ENCODE assay signal across 1 cellular context in the genomic region with DNA sequence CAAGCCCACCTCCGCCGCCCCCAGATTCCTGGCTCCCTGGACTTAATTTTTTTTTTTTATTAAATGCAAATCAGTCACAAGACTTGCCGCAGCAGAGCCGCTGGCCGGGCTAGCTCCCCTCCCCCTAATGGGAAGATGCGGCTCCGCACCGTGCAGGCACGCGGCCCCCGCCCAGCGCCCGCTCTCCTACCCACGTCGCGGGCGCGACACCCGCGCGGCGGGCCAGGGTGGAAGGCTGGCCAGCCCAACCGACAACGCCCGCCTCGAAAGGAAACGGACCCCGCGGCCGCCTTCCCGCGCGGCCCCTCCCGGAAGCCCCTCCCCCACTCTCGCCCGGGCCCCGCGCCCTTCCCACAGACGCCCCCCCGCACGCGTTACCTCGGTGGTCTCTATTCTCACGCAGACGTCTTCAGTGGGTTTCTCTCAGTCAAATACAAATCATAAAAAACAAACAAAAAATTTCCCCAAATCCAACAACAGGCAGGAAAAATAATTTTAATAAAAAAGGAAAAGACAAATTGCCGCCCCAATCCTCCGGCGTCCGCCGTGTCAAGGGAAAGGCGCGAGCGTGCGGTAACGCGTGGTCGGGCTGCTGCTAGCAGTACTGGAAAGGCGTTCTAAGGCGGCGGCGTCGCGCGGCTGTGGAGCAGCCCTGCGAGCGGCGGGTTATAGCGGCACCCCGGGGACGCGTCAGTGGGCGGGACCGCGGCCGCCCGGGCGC.
TF ChIP-seq lines count a peak whose summit lies in the region.

A gene (minus strand): TSS at position 643 of the 721 bp plus-strand sequence. CDS start 1,480 bp downstream, outside the sequence.

TF ChIP-seq in WTC11, 78 proteins besides CTCF, POLR2A, EP300 and RAD21 (continued from another document and continues in another):
- TF ChIP-seq, protein P1, sequence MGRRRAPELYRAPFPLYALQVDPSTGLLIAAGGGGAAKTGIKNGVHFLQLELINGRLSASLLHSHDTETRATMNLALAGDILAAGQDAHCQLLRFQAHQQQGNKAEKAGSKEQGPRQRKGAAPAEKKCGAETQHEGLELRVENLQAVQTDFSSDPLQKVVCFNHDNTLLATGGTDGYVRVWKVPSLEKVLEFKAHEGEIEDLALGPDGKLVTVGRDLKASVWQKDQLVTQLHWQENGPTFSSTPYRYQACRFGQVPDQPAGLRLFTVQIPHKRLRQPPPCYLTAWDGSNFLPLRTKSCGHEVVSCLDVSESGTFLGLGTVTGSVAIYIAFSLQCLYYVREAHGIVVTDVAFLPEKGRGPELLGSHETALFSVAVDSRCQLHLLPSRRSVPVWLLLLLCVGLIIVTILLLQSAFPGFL (CRISPR knock-in tag; IDR thresholded peaks at IDR 0.05; ENCODE audit: borderline replicate concordance): no peak
- TF ChIP-seq, protein P2, sequence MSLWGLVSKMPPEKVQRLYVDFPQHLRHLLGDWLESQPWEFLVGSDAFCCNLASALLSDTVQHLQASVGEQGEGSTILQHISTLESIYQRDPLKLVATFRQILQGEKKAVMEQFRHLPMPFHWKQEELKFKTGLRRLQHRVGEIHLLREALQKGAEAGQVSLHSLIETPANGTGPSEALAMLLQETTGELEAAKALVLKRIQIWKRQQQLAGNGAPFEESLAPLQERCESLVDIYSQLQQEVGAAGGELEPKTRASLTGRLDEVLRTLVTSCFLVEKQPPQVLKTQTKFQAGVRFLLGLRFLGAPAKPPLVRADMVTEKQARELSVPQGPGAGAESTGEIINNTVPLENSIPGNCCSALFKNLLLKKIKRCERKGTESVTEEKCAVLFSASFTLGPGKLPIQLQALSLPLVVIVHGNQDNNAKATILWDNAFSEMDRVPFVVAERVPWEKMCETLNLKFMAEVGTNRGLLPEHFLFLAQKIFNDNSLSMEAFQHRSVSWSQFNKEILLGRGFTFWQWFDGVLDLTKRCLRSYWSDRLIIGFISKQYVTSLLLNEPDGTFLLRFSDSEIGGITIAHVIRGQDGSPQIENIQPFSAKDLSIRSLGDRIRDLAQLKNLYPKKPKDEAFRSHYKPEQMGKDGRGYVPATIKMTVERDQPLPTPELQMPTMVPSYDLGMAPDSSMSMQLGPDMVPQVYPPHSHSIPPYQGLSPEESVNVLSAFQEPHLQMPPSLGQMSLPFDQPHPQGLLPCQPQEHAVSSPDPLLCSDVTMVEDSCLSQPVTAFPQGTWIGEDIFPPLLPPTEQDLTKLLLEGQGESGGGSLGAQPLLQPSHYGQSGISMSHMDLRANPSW (CRISPR knock-in tag; conservative IDR thresholded peaks at IDR 0.05; ENCODE audit: low read depth): no peak
- TF ChIP-seq IRF2 (CRISPR knock-in tag; IDR thresholded peaks at IDR 0.05; ENCODE audit: borderline replicate concordance, low read depth) (no peak), NR3C1 (CRISPR knock-in tag; conservative IDR thresholded peaks at IDR 0.05; ENCODE audit: low read depth) (no peak), ESRRA (CRISPR knock-in tag; IDR thresholded peaks at IDR 0.05; ENCODE audit: borderline replicate concordance) (no peak), SP1 (CRISPR knock-in tag; conservative IDR thresholded peaks at IDR 0.05) (peak; percentile 94), ATF1 (CRISPR knock-in tag; IDR thresholded peaks at IDR 0.05) (no peak), ZNF121 (CRISPR knock-in tag; IDR thresholded peaks at IDR 0.05) (no peak), ZNF219 (CRISPR knock-in tag; IDR thresholded peaks at IDR 0.05; ENCODE audit: borderline replicate concordance) (no peak), CBFB (CRISPR knock-in tag; IDR thresholded peaks at IDR 0.05; ENCODE audit: low read depth) (no peak), SMAD3 (CRISPR knock-in tag; IDR thresholded peaks at IDR 0.05; ENCODE audit: borderline replicate concordance) (0 out of 2 replicates have a peak, but pooled peaks have one; percentile 17), ZNF416 (CRISPR knock-in tag; IDR thresholded peaks at IDR 0.05) (peak; percentile 74; the same call in 1 of the 2 replicates), FOXJ3 (CRISPR knock-in tag; IDR thresholded peaks at IDR 0.05; ENCODE audit: borderline replicate concordance) (no peak), NR1H2 (CRISPR knock-in tag; IDR thresholded peaks at IDR 0.05) (no peak), NR2C2 (CRISPR knock-in tag; IDR thresholded peaks at IDR 0.05) (no peak), HMGA2 (CRISPR knock-in tag; IDR thresholded peaks at IDR 0.05) (no peak), ZNF423 (CRISPR knock-in tag; IDR thresholded peaks at IDR 0.05) (peak; percentile 44; the same call in 1 of the 2 replicates)
- TF ChIP-seq, protein P3, sequence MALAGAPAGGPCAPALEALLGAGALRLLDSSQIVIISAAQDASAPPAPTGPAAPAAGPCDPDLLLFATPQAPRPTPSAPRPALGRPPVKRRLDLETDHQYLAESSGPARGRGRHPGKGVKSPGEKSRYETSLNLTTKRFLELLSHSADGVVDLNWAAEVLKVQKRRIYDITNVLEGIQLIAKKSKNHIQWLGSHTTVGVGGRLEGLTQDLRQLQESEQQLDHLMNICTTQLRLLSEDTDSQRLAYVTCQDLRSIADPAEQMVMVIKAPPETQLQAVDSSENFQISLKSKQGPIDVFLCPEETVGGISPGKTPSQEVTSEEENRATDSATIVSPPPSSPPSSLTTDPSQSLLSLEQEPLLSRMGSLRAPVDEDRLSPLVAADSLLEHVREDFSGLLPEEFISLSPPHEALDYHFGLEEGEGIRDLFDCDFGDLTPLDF (CRISPR knock-in tag; IDR thresholded peaks at IDR 0.05): 0 out of 2 replicates have a peak, but pooled peaks have one; percentile 47
- TF ChIP-seq, protein P4, sequence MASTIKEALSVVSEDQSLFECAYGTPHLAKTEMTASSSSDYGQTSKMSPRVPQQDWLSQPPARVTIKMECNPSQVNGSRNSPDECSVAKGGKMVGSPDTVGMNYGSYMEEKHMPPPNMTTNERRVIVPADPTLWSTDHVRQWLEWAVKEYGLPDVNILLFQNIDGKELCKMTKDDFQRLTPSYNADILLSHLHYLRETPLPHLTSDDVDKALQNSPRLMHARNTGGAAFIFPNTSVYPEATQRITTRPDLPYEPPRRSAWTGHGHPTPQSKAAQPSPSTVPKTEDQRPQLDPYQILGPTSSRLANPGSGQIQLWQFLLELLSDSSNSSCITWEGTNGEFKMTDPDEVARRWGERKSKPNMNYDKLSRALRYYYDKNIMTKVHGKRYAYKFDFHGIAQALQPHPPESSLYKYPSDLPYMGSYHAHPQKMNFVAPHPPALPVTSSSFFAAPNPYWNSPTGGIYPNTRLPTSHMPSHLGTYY (CRISPR knock-in tag; IDR thresholded peaks at IDR 0.05): no peak
- TF ChIP-seq, protein P5, sequence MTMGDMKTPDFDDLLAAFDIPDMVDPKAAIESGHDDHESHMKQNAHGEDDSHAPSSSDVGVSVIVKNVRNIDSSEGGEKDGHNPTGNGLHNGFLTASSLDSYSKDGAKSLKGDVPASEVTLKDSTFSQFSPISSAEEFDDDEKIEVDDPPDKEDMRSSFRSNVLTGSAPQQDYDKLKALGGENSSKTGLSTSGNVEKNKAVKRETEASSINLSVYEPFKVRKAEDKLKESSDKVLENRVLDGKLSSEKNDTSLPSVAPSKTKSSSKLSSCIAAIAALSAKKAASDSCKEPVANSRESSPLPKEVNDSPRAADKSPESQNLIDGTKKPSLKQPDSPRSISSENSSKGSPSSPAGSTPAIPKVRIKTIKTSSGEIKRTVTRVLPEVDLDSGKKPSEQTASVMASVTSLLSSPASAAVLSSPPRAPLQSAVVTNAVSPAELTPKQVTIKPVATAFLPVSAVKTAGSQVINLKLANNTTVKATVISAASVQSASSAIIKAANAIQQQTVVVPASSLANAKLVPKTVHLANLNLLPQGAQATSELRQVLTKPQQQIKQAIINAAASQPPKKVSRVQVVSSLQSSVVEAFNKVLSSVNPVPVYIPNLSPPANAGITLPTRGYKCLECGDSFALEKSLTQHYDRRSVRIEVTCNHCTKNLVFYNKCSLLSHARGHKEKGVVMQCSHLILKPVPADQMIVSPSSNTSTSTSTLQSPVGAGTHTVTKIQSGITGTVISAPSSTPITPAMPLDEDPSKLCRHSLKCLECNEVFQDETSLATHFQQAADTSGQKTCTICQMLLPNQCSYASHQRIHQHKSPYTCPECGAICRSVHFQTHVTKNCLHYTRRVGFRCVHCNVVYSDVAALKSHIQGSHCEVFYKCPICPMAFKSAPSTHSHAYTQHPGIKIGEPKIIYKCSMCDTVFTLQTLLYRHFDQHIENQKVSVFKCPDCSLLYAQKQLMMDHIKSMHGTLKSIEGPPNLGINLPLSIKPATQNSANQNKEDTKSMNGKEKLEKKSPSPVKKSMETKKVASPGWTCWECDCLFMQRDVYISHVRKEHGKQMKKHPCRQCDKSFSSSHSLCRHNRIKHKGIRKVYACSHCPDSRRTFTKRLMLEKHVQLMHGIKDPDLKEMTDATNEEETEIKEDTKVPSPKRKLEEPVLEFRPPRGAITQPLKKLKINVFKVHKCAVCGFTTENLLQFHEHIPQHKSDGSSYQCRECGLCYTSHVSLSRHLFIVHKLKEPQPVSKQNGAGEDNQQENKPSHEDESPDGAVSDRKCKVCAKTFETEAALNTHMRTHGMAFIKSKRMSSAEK (CRISPR knock-in tag; IDR thresholded peaks at IDR 0.05; ENCODE audit: borderline replicate concordance): no peak
- TF ChIP-seq, protein P6, sequence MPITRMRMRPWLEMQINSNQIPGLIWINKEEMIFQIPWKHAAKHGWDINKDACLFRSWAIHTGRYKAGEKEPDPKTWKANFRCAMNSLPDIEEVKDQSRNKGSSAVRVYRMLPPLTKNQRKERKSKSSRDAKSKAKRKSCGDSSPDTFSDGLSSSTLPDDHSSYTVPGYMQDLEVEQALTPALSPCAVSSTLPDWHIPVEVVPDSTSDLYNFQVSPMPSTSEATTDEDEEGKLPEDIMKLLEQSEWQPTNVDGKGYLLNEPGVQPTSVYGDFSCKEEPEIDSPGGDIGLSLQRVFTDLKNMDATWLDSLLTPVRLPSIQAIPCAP (CRISPR knock-in tag; IDR thresholded peaks at IDR 0.05): no peak
- TF ChIP-seq, protein P7, sequence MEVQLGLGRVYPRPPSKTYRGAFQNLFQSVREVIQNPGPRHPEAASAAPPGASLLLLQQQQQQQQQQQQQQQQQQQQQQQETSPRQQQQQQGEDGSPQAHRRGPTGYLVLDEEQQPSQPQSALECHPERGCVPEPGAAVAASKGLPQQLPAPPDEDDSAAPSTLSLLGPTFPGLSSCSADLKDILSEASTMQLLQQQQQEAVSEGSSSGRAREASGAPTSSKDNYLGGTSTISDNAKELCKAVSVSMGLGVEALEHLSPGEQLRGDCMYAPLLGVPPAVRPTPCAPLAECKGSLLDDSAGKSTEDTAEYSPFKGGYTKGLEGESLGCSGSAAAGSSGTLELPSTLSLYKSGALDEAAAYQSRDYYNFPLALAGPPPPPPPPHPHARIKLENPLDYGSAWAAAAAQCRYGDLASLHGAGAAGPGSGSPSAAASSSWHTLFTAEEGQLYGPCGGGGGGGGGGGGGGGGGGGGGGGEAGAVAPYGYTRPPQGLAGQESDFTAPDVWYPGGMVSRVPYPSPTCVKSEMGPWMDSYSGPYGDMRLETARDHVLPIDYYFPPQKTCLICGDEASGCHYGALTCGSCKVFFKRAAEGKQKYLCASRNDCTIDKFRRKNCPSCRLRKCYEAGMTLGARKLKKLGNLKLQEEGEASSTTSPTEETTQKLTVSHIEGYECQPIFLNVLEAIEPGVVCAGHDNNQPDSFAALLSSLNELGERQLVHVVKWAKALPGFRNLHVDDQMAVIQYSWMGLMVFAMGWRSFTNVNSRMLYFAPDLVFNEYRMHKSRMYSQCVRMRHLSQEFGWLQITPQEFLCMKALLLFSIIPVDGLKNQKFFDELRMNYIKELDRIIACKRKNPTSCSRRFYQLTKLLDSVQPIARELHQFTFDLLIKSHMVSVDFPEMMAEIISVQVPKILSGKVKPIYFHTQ (CRISPR knock-in tag; IDR thresholded peaks at IDR 0.05): peak; percentile 57; the same call in 1 of the 2 replicates
- TF ChIP-seq, protein P8, sequence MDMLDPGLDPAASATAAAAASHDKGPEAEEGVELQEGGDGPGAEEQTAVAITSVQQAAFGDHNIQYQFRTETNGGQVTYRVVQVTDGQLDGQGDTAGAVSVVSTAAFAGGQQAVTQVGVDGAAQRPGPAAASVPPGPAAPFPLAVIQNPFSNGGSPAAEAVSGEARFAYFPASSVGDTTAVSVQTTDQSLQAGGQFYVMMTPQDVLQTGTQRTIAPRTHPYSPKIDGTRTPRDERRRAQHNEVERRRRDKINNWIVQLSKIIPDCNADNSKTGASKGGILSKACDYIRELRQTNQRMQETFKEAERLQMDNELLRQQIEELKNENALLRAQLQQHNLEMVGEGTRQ (CRISPR knock-in tag; IDR thresholded peaks at IDR 0.05): no peak
- TF ChIP-seq, protein P9, sequence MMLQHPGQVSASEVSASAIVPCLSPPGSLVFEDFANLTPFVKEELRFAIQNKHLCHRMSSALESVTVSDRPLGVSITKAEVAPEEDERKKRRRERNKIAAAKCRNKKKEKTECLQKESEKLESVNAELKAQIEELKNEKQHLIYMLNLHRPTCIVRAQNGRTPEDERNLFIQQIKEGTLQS (CRISPR knock-in tag; conservative IDR thresholded peaks at IDR 0.05): no peak
- TF ChIP-seq, protein P10, sequence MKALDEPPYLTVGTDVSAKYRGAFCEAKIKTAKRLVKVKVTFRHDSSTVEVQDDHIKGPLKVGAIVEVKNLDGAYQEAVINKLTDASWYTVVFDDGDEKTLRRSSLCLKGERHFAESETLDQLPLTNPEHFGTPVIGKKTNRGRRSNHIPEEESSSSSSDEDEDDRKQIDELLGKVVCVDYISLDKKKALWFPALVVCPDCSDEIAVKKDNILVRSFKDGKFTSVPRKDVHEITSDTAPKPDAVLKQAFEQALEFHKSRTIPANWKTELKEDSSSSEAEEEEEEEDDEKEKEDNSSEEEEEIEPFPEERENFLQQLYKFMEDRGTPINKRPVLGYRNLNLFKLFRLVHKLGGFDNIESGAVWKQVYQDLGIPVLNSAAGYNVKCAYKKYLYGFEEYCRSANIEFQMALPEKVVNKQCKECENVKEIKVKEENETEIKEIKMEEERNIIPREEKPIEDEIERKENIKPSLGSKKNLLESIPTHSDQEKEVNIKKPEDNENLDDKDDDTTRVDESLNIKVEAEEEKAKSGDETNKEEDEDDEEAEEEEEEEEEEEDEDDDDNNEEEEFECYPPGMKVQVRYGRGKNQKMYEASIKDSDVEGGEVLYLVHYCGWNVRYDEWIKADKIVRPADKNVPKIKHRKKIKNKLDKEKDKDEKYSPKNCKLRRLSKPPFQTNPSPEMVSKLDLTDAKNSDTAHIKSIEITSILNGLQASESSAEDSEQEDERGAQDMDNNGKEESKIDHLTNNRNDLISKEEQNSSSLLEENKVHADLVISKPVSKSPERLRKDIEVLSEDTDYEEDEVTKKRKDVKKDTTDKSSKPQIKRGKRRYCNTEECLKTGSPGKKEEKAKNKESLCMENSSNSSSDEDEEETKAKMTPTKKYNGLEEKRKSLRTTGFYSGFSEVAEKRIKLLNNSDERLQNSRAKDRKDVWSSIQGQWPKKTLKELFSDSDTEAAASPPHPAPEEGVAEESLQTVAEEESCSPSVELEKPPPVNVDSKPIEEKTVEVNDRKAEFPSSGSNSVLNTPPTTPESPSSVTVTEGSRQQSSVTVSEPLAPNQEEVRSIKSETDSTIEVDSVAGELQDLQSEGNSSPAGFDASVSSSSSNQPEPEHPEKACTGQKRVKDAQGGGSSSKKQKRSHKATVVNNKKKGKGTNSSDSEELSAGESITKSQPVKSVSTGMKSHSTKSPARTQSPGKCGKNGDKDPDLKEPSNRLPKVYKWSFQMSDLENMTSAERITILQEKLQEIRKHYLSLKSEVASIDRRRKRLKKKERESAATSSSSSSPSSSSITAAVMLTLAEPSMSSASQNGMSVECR (CRISPR knock-in tag; IDR thresholded peaks at IDR 0.05; ENCODE audit: borderline replicate concordance): peak; percentile 87
